Comparison of ENCODE assay signal across 18 cellular contexts in genomic region chr16:54355251-54355650, GRCh38.
A peak's percentile ranks its signal among the peaks of the same experiment; 100 is the strongest.
DNase-seq lines count a peak whose midpoint lies in the region; ATAC-seq, FAIRE-seq and TF ChIP-seq lines count a peak whose summit lies in the region.
"Had no signal": no experiment of that assay in that cellular context is flagged by ENCODE, and none has a peak within 500 bp of the region (broad histone marks: within the 10 kb centered on the region; RNA-seq: fewer than 3 reads in every experiment).

No MANE protein-coding gene starts in this region.

- TF ChIP-seq CTCF in DND-41 (IDR thresholded peaks at IDR 0.05; ENCODE audit: borderline replicate concordance, extremely low read depth, low read length, poor library complexity, severe bottlenecking) (no peak), bronchial epithelial cell (IDR thresholded peaks at IDR 0.05; ENCODE audit: insufficient read depth, low read length, severe bottlenecking) (no peak), nephron progenitor cell (IDR thresholded peaks at IDR 0.05) (no peak)

- no peak for FAIRE-seq in bronchial epithelial cell (lab: Jason Lieb, UNC)

- H3K4me1 Mint-ChIP-seq in nephron progenitor cell: peaks cover 5% of the 10 kb centered on the region
- H3K4me1 Mint-ChIP-seq: activated T-helper 17 cell treated with anti-CD3 and anti-CD28 coated beads, Interleukin-2, amount 50 U/mL, for 72 hours; CD4-positive, alpha-beta memory T cell had no signal

- no peaks in the 10 kb centered on the region for H4K20me1 ChIP-seq in DND-41 (ENCODE audit: insufficient read depth, low read length)

- H3K4me3 ChIP-seq in DND-41 (ENCODE audit: low read depth in 1 of 2, low read length in 2 of 2) (no peak overlapping the region), MG63 (no peak overlapping the region), bronchial epithelial cell (ENCODE audit: low read depth, low read length) (no peak overlapping the region)
- H3K4me3 ChIP-seq: adrenal gland had no signal

- H3K9me3 ChIP-seq in DND-41 (ENCODE audit: insufficient read depth, low read length, severe bottlenecking): peaks cover 28% of the 10 kb centered on the region
- peaks cover 44% of the 10 kb centered on the region for H3K9me3 ChIP-seq in MG63
- H3K9me3 ChIP-seq: adrenal gland had no signal

- H3K4me2 ChIP-seq in DND-41 (ENCODE audit: insufficient read depth, low read length): no peak overlapping the region

- H3K4me1 ChIP-seq in DND-41 (ENCODE audit: insufficient read depth, low read length): no peaks in the 10 kb centered on the region
- H3K4me1 ChIP-seq: adrenal gland had no signal

- peaks cover 45% of the 10 kb centered on the region for H3K27me3 Mint-ChIP-seq in nephron progenitor cell (ENCODE audit: low read depth, poor library complexity)

- peaks cover 37% of the 10 kb centered on the region for H3K9me3 Mint-ChIP-seq in nephron progenitor cell
- H3K9me3 Mint-ChIP-seq: activated T-helper 17 cell treated with anti-CD3 and anti-CD28 coated beads, Interleukin-2, amount 50 U/mL, for 72 hours had no signal

- ATAC-seq in DND-41 (ENCODE audit: insufficient read depth, low read depth) (peak; percentile 67), GM21737 (IDR thresholded peaks at IDR 0.05; ENCODE audit: unreplicated experiment) (no peak), HG02938 (IDR thresholded peaks at IDR 0.05; ENCODE audit: unreplicated experiment) (no peak)
- ATAC-seq: activated T-helper 17 cell treated with anti-CD3 and anti-CD28 coated beads, Interleukin-2, amount 50 U/mL, for 72 hours; sciatic nerve; WTC11 had no signal

- H3K36me3 ChIP-seq in DND-41 (ENCODE audit: insufficient read depth, low read length) (no peaks in the 10 kb centered on the region), MG63 (no peaks in the 10 kb centered on the region), bronchial epithelial cell (ENCODE audit: control insufficient read depth, insufficient read depth, low read length) (no peaks in the 10 kb centered on the region)
- H3K36me3 ChIP-seq: adrenal gland had no signal

- DNase-seq in DND-41 (peak; percentile 8), MG63 (peak; percentile 74), bronchial epithelial cell (ENCODE audit: low read depth) (peak; percentile 77), iris pigment epithelial cell (ENCODE audit: low read depth) (peak; percentile 72), SKM-1 (lab: John Stamatoyannopoulos, UW; ENCODE audit: unreplicated experiment) (no peak), nephron progenitor cell (no peak)
- DNase-seq: adrenal gland; CD4-positive, alpha-beta memory T cell; DMS53; endodermal cell; NCI-H2171 treated with DMSO at 0.1 percent for 48 hours; stimulated activated CD4-positive, alpha-beta T cell treated with anti-CD3 and anti-CD28 coated beads, Interleukin-2, amount 100 ng/mL, for 24 hours had no signal

- no peak overlapping the region for H2AFZ ChIP-seq in DND-41 (ENCODE audit: low read depth, low read length)

- H3K27ac Mint-ChIP-seq in nephron progenitor cell: no peak overlapping the region
- H3K27ac Mint-ChIP-seq: activated T-helper 17 cell treated with anti-CD3 and anti-CD28 coated beads, Interleukin-2, amount 50 U/mL, for 72 hours; CD4-positive, alpha-beta memory T cell; endodermal cell; IgD-negative memory B cell; WTC11 had no signal

- H3K27ac ChIP-seq in DND-41 (ENCODE audit: low read length): no peak overlapping the region
- H3K27ac ChIP-seq: adrenal gland had no signal

- no peaks in the 10 kb centered on the region for H3K79me2 ChIP-seq in DND-41 (ENCODE audit: insufficient read depth, low read length)

- H3K9ac ChIP-seq in DND-41 (ENCODE audit: low read depth, low read length): no peak overlapping the region

- H3K36me3 Mint-ChIP-seq in nephron progenitor cell (ENCODE audit: low read depth): peaks cover 8% of the 10 kb centered on the region
- H3K36me3 Mint-ChIP-seq: CD4-positive, alpha-beta memory T cell had no signal

- H3K4me3 Mint-ChIP-seq in nephron progenitor cell: no peak overlapping the region
- H3K4me3 Mint-ChIP-seq: activated T-helper 17 cell treated with anti-CD3 and anti-CD28 coated beads, Interleukin-2, amount 50 U/mL, for 72 hours; CD4-positive, alpha-beta memory T cell; endodermal cell; IgD-negative memory B cell; WTC11 had no signal

- H3K27me3 ChIP-seq in DND-41 (ENCODE audit: insufficient read depth, low read length, poor library complexity) (no peaks in the 10 kb centered on the region), MG63 (0 out of 2 replicates have a peak, but pooled peaks cover 3% of the 10 kb centered on the region), bronchial epithelial cell (ENCODE audit: control insufficient read depth, insufficient read depth, low read length) (no peaks in the 10 kb centered on the region)
- H3K27me3 ChIP-seq: adrenal gland had no signal

Comparison
In these comparisons a context has a peak if more than half of its experiments do, and no peak if none do; other contexts are left out.
1. DNase-seq: peak in DND-41 (single experiment), MG63 (single experiment), bronchial epithelial cell (single experiment) and iris pigment epithelial cell (single experiment); none in SKM-1 (single experiment) and nephron progenitor cell (single experiment).